8 cellular contexts compared by ENCODE assay signal in genomic region chr15:35444557-35445204, GRCh38.
DNase-seq lines count a peak whose midpoint lies in the region; ATAC-seq and TF ChIP-seq lines count a peak whose summit lies in the region.

No MANE protein-coding gene starts in this region.

- H3K4me1 ChIP-seq in HAP-1 (no peaks in the 10 kb centered on the region), Peyer's patch (no peaks in the 10 kb centered on the region)

- H3K36me3 Mint-ChIP-seq in Calu3 (ENCODE audit: insufficient read depth, unreplicated experiment), result no peaks in the 10 kb centered on the region

- H3K4me1 Mint-ChIP-seq in Calu3 (ENCODE audit: low read depth, unreplicated experiment), result no peaks in the 10 kb centered on the region

- DNase-seq in DMS53 treated with DMSO at 0.1 percent for 48 hours (lab: John Stamatoyannopoulos, UW; ENCODE audit: unreplicated experiment) (peak; percentile 31), HAP-1 (ENCODE audit: low spot score in 2 of 2) (peak; percentile 24 to 33), Peyer's patch (peak in 1 of 3 donors; percentile 47), fibroblast of gingiva (ENCODE audit: low read depth) (peak; percentile 46), pons (ENCODE audit: low spot score) (peak; percentile 62), Calu3 (no peak)
- DNase-seq in activated CD4-positive, alpha-beta T cell treated with anti-CD3 and anti-CD28 coated beads for 4 hours, result no peak

- no peak overlapping the region for H3K4me3 Mint-ChIP-seq in Calu3 (ENCODE audit: low read depth, unreplicated experiment)

- no peaks in the 10 kb centered on the region for H3K27me3 Mint-ChIP-seq in Calu3 (ENCODE audit: unreplicated experiment)

- no peak for TF ChIP-seq POLR2A in Peyer's patch (IDR thresholded peaks at IDR 0.05)

- H3K4me3 ChIP-seq in HAP-1, result no peak overlapping the region
- H3K4me3 ChIP-seq in Peyer's patch, result no peak overlapping the region

- ATAC-seq in HG03378 (IDR thresholded peaks at IDR 0.05; ENCODE audit: unreplicated experiment), result no peak

- CTCF ChIA-PET in Calu3 (lab: Charles Lee), result interaction anchor here (0.6 to 2.2 kb wide), 3 partner anchors 133 to 156 kb away, joined by 5 to 28 read pairs (median 7); no protein-coding TSS in a partner anchor

- no TSS peak for BruUV-seq in Calu3 (replicated peaks; lab: Mats Ljungman, UMichigan)

- in situ Hi-C loops in HAP-1 (cut with MboI; ENCODE audit: low sequenced_read_pairs), result loop anchor here (10.0 kb wide), 2 partner anchors 150 to 370 kb away; no protein-coding TSS in a partner anchor

- H3K36me3 ChIP-seq in HAP-1 (replicated peaks), result no peaks in the 10 kb centered on the region
- H3K36me3 ChIP-seq in Peyer's patch, result no peaks in the 10 kb centered on the region

- intact Hi-C loops in Calu3 (cut with micrococcal nuclease; ENCODE audit: unreplicated experiment), result loop anchor here (1.0 to 10.0 kb wide), 2 partner anchors 155 to 370 kb away; no protein-coding TSS in a partner anchor

- H3K27me3 ChIP-seq in HAP-1 (ENCODE audit: low read depth), result no peaks in the 10 kb centered on the region
- no peaks in the 10 kb centered on the region for H3K27me3 ChIP-seq in Peyer's patch

- peak in 4 of 6 experiments; percentile 68 to 91 (median 84) for TF ChIP-seq CTCF in Peyer's patch (IDR thresholded peaks at IDR 0.05)
- no peak for TF ChIP-seq CTCF in Calu3 (IDR thresholded peaks at IDR 0.05; ENCODE audit: unreplicated experiment)

- no peak overlapping the region for H3K27ac ChIP-seq in Peyer's patch

- H3K9me3 Mint-ChIP-seq in Calu3 (ENCODE audit: low read depth, unreplicated experiment), result no peaks in the 10 kb centered on the region

- no peak overlapping the region for H3K27ac Mint-ChIP-seq in Calu3 (ENCODE audit: unreplicated experiment)

- H3K9me3 ChIP-seq in HAP-1 (no peaks in the 10 kb centered on the region), Peyer's patch (no peaks in the 10 kb centered on the region)

Comparison
In these comparisons a context has a peak if more than half of its experiments do, and no peak if none do; other contexts are left out.
1. DNase-seq: peak in DMS53 treated with DMSO at 0.1 percent for 48 hours (single experiment), HAP-1 (2 of 2), fibroblast of gingiva (single experiment) and pons (single experiment); none in Calu3 (single experiment) and activated CD4-positive, alpha-beta T cell treated with anti-CD3 and anti-CD28 coated beads for 4 hours (0 of 2).